ENCODE assay signal across 8 cellular contexts in the genomic region with DNA sequence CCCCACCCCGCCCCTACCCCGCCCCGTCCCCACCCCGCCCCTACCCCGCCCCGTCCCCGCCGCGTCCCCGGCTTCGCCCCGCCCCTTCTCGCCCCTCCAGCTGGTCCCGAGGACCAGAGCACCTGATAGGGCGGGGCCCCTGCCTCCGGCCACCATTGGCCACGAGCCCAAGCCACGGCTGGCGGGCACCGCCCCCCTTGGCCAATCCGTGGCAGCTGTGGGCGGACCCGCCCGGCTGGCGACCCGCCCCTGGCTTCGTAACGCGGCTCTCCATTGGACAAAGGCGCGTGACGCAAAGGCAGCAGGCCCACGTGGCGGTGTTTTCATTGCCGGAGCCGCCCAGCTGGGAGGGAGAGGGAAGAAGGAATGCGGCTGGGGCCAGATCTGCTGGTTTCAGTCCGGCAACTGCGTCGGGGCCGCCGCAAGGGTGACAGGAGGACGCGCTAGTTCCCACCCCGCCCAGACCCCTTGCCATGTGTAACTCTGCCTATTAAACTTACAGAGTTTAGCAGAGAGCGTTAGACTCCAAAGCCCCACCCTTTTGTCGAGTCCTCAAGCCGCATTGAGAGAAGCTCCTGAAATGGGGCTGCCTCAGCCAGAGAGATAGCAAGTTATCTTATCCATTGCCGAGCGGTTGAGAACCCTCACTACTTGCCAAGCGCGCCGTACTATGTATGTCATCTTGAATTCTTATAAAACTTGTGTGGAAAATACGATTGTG. TPM values are rescaled to one million over a fixed set of nuclear protein-coding genes. Genes with fewer than 3 reads are reported as not detected.
DNase-seq lines count a peak whose midpoint lies in the region; ATAC-seq, FAIRE-seq and TF ChIP-seq lines count a peak whose summit lies in the region.

No MANE protein-coding gene starts in this region.

- peak overlapping the region; percentile 98 for H3K27ac ChIP-seq in left ventricle myocardium inferior (replicated peaks)

- peak overlapping the region; percentile 89 for H3K4me3 ChIP-seq in left ventricle myocardium inferior

- peak overlapping the region; percentile 78 to 87 for H3K27ac Mint-ChIP-seq in T-cell
- peak overlapping the region; percentile 46 for H3K27ac Mint-ChIP-seq in progenitor cell of endocrine pancreas

- POLR2A ChIA-PET in T-cell (lab: Charles Lee): interaction anchor here (0.5 to 1.5 kb wide), 9 partner anchors 20 to 1199 kb away, joined by 3 to 12 read pairs (median 6); a partner anchor contains a TSS

- peak; percentile 84 for ATAC-seq in HG02798 (IDR thresholded peaks at IDR 0.05; ENCODE audit: poor library complexity, unreplicated experiment)
- peak; percentile 94 to 99 (median 98) for ATAC-seq in T-cell (replicated peaks in 1 of 4)

- peak; percentile 58 for TF ChIP-seq POLR2A in GM12891 (IDR thresholded peaks at IDR 0.05; ENCODE audit: low read depth, low read length)

- peaks cover 4% of the 10 kb centered on the region for H3K36me3 ChIP-seq in left ventricle myocardium inferior

- TF ChIP-seq CTCF in left ventricle myocardium inferior (IDR thresholded peaks at IDR 0.05; ENCODE audit: borderline replicate concordance): no peak
- no peak for TF ChIP-seq CTCF in progenitor cell of endocrine pancreas (IDR thresholded peaks at IDR 0.05; ENCODE audit: unreplicated experiment)

- no peaks in the 10 kb centered on the region for H3K9me3 ChIP-seq in left ventricle myocardium inferior (replicated peaks)

- H3K9me3 Mint-ChIP-seq in T-cell: no peaks in the 10 kb centered on the region
- H3K9me3 Mint-ChIP-seq in progenitor cell of endocrine pancreas (ENCODE audit: low read depth): no peaks in the 10 kb centered on the region

- peak; percentile 92 for DNase-seq in GM12891 (ENCODE audit: insufficient read length, low spot score)
- DNase-seq in NCI-H1436 (lab: John Stamatoyannopoulos, UW): peak; percentile 99
- DNase-seq in T-cell: peak; percentile 91 to 99 (median 97)
- peak; percentile 55 to 100 (median 98) for DNase-seq in amygdala (lab: John Stamatoyannopoulos, UW)
- peak; percentile 99 for DNase-seq in left ventricle myocardium inferior
- peak; percentile 99 for DNase-seq in progenitor cell of endocrine pancreas (ENCODE audit: low spot score, unreplicated experiment)
- peak; percentile 98 for DNase-seq in ureter (ENCODE audit: low spot score)

- H3K4me1 ChIP-seq in left ventricle myocardium inferior: peaks cover 87% of the 10 kb centered on the region

- H3K27me3 Mint-ChIP-seq in T-cell (no peaks in the 10 kb centered on the region), progenitor cell of endocrine pancreas (peaks cover 13% of the 10 kb centered on the region)

- peaks cover 55 to 64% (median 61%) of the 10 kb centered on the region in 3 donors for H3K4me1 Mint-ChIP-seq in T-cell
- H3K4me1 Mint-ChIP-seq in progenitor cell of endocrine pancreas (ENCODE audit: low read depth): peaks cover 36% of the 10 kb centered on the region

- intact Hi-C loops in left ventricle myocardium inferior (cut with micrococcal nuclease): no loop called here

- FAIRE-seq in GM12891 (lab: Jason Lieb, UNC): peak; percentile 98

- CTCF ChIA-PET in T-cell (lab: Charles Lee): interaction anchor here (0.6 to 3.1 kb wide), 15 partner anchors 10 to 401 kb away, joined by 3 to 22 read pairs (median 5); a partner anchor contains a TSS

- peak overlapping the region; percentile 76 to 82 (median 77) for H3K4me3 Mint-ChIP-seq in T-cell
- H3K4me3 Mint-ChIP-seq in progenitor cell of endocrine pancreas (ENCODE audit: low read depth): peak overlapping the region; percentile 73

- H3K36me3 Mint-ChIP-seq in T-cell (no peaks in the 10 kb centered on the region), progenitor cell of endocrine pancreas (ENCODE audit: insufficient read depth) (no peaks in the 10 kb centered on the region)

- no peaks in the 10 kb centered on the region for H3K27me3 ChIP-seq in left ventricle myocardium inferior (ENCODE audit: low read depth)

TF ChIP-seq in GM12891, 5 proteins besides CTCF, POLR2A, EP300 and RAD21:
- peak; percentile 79 for TF ChIP-seq TAF1 (IDR thresholded peaks at IDR 0.05; ENCODE audit: low read depth, low read length)
- peak; percentile 35; the same call in 1 of the 2 replicates for TF ChIP-seq POLR2AphosphoS5 (IDR thresholded peaks at IDR 0.05; ENCODE audit: low read depth, low read length)
- no peak for TF ChIP-seq SPI1 (IDR thresholded peaks at IDR 0.05; ENCODE audit: low read depth, low read length)

RNA-seq across cellular contexts. Expression of a gene that starts 0.4 kb away (rescaled TPM):
- polyA plus RNA-seq in GM12891 (2012; ENCODE audit: low read depth, missing spikeins): 12.2 TPM
- total RNA-seq in T-cell (10 to 100 TPM in 2 of 5 donors, 1 to 10 TPM in 3; 5.4 to 11.8 (median 9.7) TPM), left ventricle myocardium inferior (89.9 TPM), progenitor cell of endocrine pancreas (53.5 and 54.3 TPM in 2 replicates), ureter (43.6 TPM)

RNA-seq across cellular contexts. Expression of a gene that starts 54.5 kb away (rescaled TPM):
- polyA plus RNA-seq in GM12891 (2012; ENCODE audit: low read depth, missing spikeins): 75.4 TPM
- total RNA-seq in T-cell (100 to 1,000 TPM; 128 to 175 (median 162) TPM), left ventricle myocardium inferior (733 TPM), progenitor cell of endocrine pancreas (336 and 337 TPM in 2 replicates), ureter (290 TPM)

Comparison
In these comparisons a context has a peak if more than half of its experiments do, and no peak if none do; other contexts are left out.
1. Peak in every context shown above with its lines: DNase-seq, ATAC-seq, H3K4me3 ChIP-seq and H3K27ac ChIP-seq.